In genomic region chr4:7309636-7310035, GRCh38 we compare ENCODE assay signal across 22 cellular contexts.
DNase-seq lines count a peak whose midpoint lies in the region; ATAC-seq, FAIRE-seq and TF ChIP-seq lines count a peak whose summit lies in the region.
"Had no signal": no experiment of that assay in that cellular context is flagged by ENCODE, and none has a peak within 500 bp of the region (broad histone marks: within the 10 kb centered on the region; RNA-seq: fewer than 3 reads in every experiment).

No MANE protein-coding gene starts in this region.

- H3K4me3 ChIP-seq in GM23338, result no peak overlapping the region
- no peak overlapping the region for H3K4me3 ChIP-seq in H1 (ENCODE audit: extremely low read depth in 1 of 4, insufficient read depth in 2 of 4, low read depth in 3 of 4, low read length in 4 of 4)
- H3K4me3 ChIP-seq in neural progenitor cell, result no peak overlapping the region
- H3K4me3 ChIP-seq in Karpas-422 (ENCODE audit: low read length), result no peak overlapping the region

- H3K4me3 Mint-ChIP-seq in GM23338, result no peak overlapping the region
- no peak overlapping the region for H3K4me3 Mint-ChIP-seq in neural progenitor cell
- H3K4me3 Mint-ChIP-seq: CD14-positive monocyte; CD8-positive, alpha-beta T cell; HFFc6 had no signal

- H3K4me1 Mint-ChIP-seq in GM23338 (peaks cover 23% of the 10 kb centered on the region), neural progenitor cell (peaks cover 44% of the 10 kb centered on the region)
- H3K4me1 Mint-ChIP-seq: CD14-positive monocyte had no signal

- H3K4me1 ChIP-seq in GM23338 (ENCODE audit: insufficient read depth) (peaks cover 12% of the 10 kb centered on the region), H1 (replicated peaks in 1 of 4; ENCODE audit: control insufficient read depth in 3 of 4, insufficient read depth in 4 of 4, low read length in 3 of 4) (peaks cover 0 to 6% (median 2%) of the 10 kb centered on the region in 4 experiments; a peak in 3 of 7 replicates), neural progenitor cell (peaks cover 34% of the 10 kb centered on the region), Karpas-422 (ENCODE audit: low read length) (no peaks in the 10 kb centered on the region)

- no peak overlapping the region for H3K9ac ChIP-seq in H1 (replicated peaks in 1 of 4; ENCODE audit: extremely low read depth in 1 of 4, low read depth in 3 of 4, low read length in 3 of 4)
- no peak overlapping the region for H3K9ac ChIP-seq in neural progenitor cell
- no peak overlapping the region for H3K9ac ChIP-seq in Karpas-422 (ENCODE audit: low read length)

- H3K9me3 Mint-ChIP-seq in GM23338 (no peaks in the 10 kb centered on the region; the same call in 2 of the 3 replicates), neural progenitor cell (no peaks in the 10 kb centered on the region)
- H3K9me3 Mint-ChIP-seq: CD8-positive, alpha-beta T cell; HFFc6 had no signal

- H3K23ac ChIP-seq in H1 (ENCODE audit: insufficient read length), result no peak overlapping the region

- H4K5ac ChIP-seq in H1 (ENCODE audit: insufficient read length, low read depth, low read length), result no peak overlapping the region

- CTCF ChIA-PET in H1 (lab: Charles Lee; ENCODE audit: partially characterized antibody), result interaction anchor here (0.7 to 3.4 kb wide), 8 partner anchors 19 to 207 kb away, joined by 3 to 19 read pairs (median 3); no protein-coding TSS in a partner anchor

- no peaks in the 10 kb centered on the region for H3F3A ChIP-seq in GM23338 (replicated peaks; ENCODE audit: low read depth)
- no peaks in the 10 kb centered on the region for H3F3A ChIP-seq in neural progenitor cell (ENCODE audit: low read depth)

- no peak for ATAC-seq in Right ventricle myocardium superior (ENCODE audit: poor library complexity)
- ATAC-seq in GM23338, result peak; percentile 20; the same call in 1 of the 3 replicates
- ATAC-seq: CD8-positive, alpha-beta T cell had no signal

- H2BK12ac ChIP-seq in H1 (ENCODE audit: low read depth, low read length), result 0 out of 2 replicates have a peak overlapping the region, but pooled peaks have one; percentile 27

- H3K9me2 ChIP-seq in GM23338 (ENCODE audit: insufficient read depth) (no peaks in the 10 kb centered on the region), Karpas-422 (replicated peaks; ENCODE audit: insufficient read depth, low read length) (no peaks in the 10 kb centered on the region)

- H2AK5ac ChIP-seq in H1 (ENCODE audit: low read depth, low read length), result no peak overlapping the region

- TF ChIP-seq EP300 in H1 (IDR thresholded peaks at IDR 0.05; ENCODE audit: borderline replicate concordance in 1 of 2, low read depth in 2 of 2, low read length in 2 of 2), result no peak

- H2AFZ ChIP-seq in GM23338 (no peak overlapping the region), H1 (ENCODE audit: low read length) (no peak overlapping the region), neural progenitor cell (replicated peaks) (no peak overlapping the region), Karpas-422 (ENCODE audit: low read length) (no peak overlapping the region)

- POLR2A ChIA-PET in H1 (lab: Charles Lee; ENCODE audit: partially characterized antibody), result no interaction called here

- no peaks in the 10 kb centered on the region for H3K36me3 ChIP-seq in GM23338 (ENCODE audit: insufficient read depth)
- no peaks in the 10 kb centered on the region for H3K36me3 ChIP-seq in H1 (ENCODE audit: control insufficient read depth in 2 of 4, insufficient read depth in 4 of 4, low read length in 3 of 4)
- H3K36me3 ChIP-seq in neural progenitor cell, result no peaks in the 10 kb centered on the region
- H3K36me3 ChIP-seq in Karpas-422 (ENCODE audit: insufficient read depth, low read length), result no peaks in the 10 kb centered on the region

- no peaks in the 10 kb centered on the region for H3K36me3 Mint-ChIP-seq in GM23338 (ENCODE audit: low read depth)
- H3K36me3 Mint-ChIP-seq in neural progenitor cell, result no peaks in the 10 kb centered on the region
- H3K36me3 Mint-ChIP-seq: CD14-positive monocyte; CD8-positive, alpha-beta T cell had no signal

- H4K20me1 ChIP-seq in GM23338 (replicated peaks; ENCODE audit: insufficient read depth) (no peaks in the 10 kb centered on the region), H1 (replicated peaks in 1 of 2; ENCODE audit: control insufficient read depth in 1 of 2, insufficient read depth in 2 of 2, low read length in 2 of 2) (no peaks in the 10 kb centered on the region), neural progenitor cell (ENCODE audit: low read depth) (no peaks in the 10 kb centered on the region), Karpas-422 (ENCODE audit: insufficient read depth, low read depth, low read length) (no peaks in the 10 kb centered on the region)

- no peak overlapping the region; the same call in 1 of the 2 replicates for H4K8ac ChIP-seq in H1 (ENCODE audit: extremely low read depth, insufficient read depth, low read length)

- intact Hi-C loops in Right ventricle myocardium superior (cut with DNase I), result no loop called here
- intact Hi-C loops in cardiac septum (cut with DNase I), result loop anchor here (5.0 to 10.0 kb wide), 2 partner anchors 153 to 405 kb away; no protein-coding TSS in a partner anchor

- no peak for TF ChIP-seq CTCF in GM23338 (conservative IDR thresholded peaks at IDR 0.05; ENCODE audit: low read depth in 2 of 2)
- no peak for TF ChIP-seq CTCF in H1 (IDR thresholded peaks at IDR 0.05; ENCODE audit: control extremely low read depth in 1 of 3, insufficient read depth in 1 of 3, low read depth in 1 of 3, low read length in 3 of 3)
- no peak for TF ChIP-seq CTCF in neural progenitor cell (IDR thresholded peaks at IDR 0.05)

- H3K14ac ChIP-seq in H1 (ENCODE audit: insufficient read length), result no peak overlapping the region

- peaks cover 20% of the 10 kb centered on the region for H3K27me3 Mint-ChIP-seq in GM23338 (ENCODE audit: insufficient read depth, low read depth, poor library complexity)
- peaks cover 10% of the 10 kb centered on the region for H3K27me3 Mint-ChIP-seq in neural progenitor cell (ENCODE audit: insufficient read depth, low read depth)

- H3K79me2 ChIP-seq in GM23338 (replicated peaks; ENCODE audit: insufficient read depth) (no peaks in the 10 kb centered on the region), H1 (ENCODE audit: control insufficient read depth in 1 of 2, insufficient read depth in 2 of 2, low read length in 2 of 2) (no peaks in the 10 kb centered on the region), neural progenitor cell (ENCODE audit: low read depth) (no peaks in the 10 kb centered on the region), Karpas-422 (ENCODE audit: low read length) (no peaks in the 10 kb centered on the region)

- FAIRE-seq in H1 (lab: Jason Lieb, UNC), result no peak
- FAIRE-seq: D721Med, G401.6, GM12891 had no signal

- H2BK120ac ChIP-seq in H1 (replicated peaks; ENCODE audit: low read depth, low read length), result no peak overlapping the region

- no peak overlapping the region for H2BK5ac ChIP-seq in H1 (ENCODE audit: low read depth, low read length)

- H3K27me3 ChIP-seq in GM23338 (ENCODE audit: insufficient read depth) (no peaks in the 10 kb centered on the region), H1 (replicated peaks in 1 of 4; ENCODE audit: control insufficient read depth in 3 of 4, extremely low read depth in 1 of 4, insufficient read depth in 3 of 4, low read length in 3 of 4) (no peaks in the 10 kb centered on the region; a peak in 1 of 7 replicates), neural progenitor cell (no peaks in the 10 kb centered on the region), Karpas-422 (ENCODE audit: low read length) (no peaks in the 10 kb centered on the region)

- no peak overlapping the region for H4K91ac ChIP-seq in H1 (replicated peaks; ENCODE audit: insufficient read length, low read length)

- no peak overlapping the region for H3K27ac ChIP-seq in GM23338 (ENCODE audit: low read depth)
- H3K27ac ChIP-seq in H1 (ENCODE audit: low read depth, low read length), result no peak overlapping the region
- H3K27ac ChIP-seq in neural progenitor cell, result no peak overlapping the region
- H3K27ac ChIP-seq in Karpas-422 (ENCODE audit: low read length), result no peak overlapping the region
- H3K27ac ChIP-seq: HL-60 had no signal

- peak overlapping the region; percentile 81; the same call in 1 of the 2 replicates for H2BK15ac ChIP-seq in H1 (ENCODE audit: low read length)

- DNase-seq in Right ventricle myocardium superior (peak; percentile 27), cardiac septum (ENCODE audit: low spot score) (no peak), GM23338 (ENCODE audit: low spot score) (no peak), H1 (ENCODE audit: low read depth in 1 of 2, low spot score in 2 of 2) (no peak), neural progenitor cell (ENCODE audit: low spot score) (no peak), Karpas-422 (no peak), SHP77 (lab: John Stamatoyannopoulos, UW) (no peak)
- no peak for DNase-seq in activated CD4-positive, alpha-beta T cell treated with anti-CD3 and anti-CD28 coated beads for 1 hour
- DNase-seq: ACHN; CD8-positive, alpha-beta T cell; COR-L47; DMS153; DMS79 treated with DMSO at 0.1 percent for 48 hours; EL; GOT3; HCEC 1CT; HFFc6 had no signal

- no peaks in the 10 kb centered on the region for H3K79me1 ChIP-seq in H1 (ENCODE audit: low read depth, low read length)

- H3K23me2 ChIP-seq in H1 (ENCODE audit: low read depth, low read length), result no peaks in the 10 kb centered on the region

- H3K27ac Mint-ChIP-seq in GM23338 (no peak overlapping the region), neural progenitor cell (no peak overlapping the region)
- H3K27ac Mint-ChIP-seq: CD8-positive, alpha-beta T cell; HFFc6 had no signal

- no peak overlapping the region for H2BK20ac ChIP-seq in H1 (ENCODE audit: low read length)

- 90% methylated on average over 13 of the region's 13 CpGs; no CpG with 5 or more reads in 1 of the 2 experiments for WGBS in H1 (ENCODE audit: extremely low coverage in 1 of 2, insufficient coverage in 1 of 2, insufficient read length in 1 of 2, insufficient replicate concordance in 2 of 2, low coverage in 1 of 2, low lambda C conversion rate in 2 of 2, missing lambda C conversion rate in 1 of 2), 2 experiments

- no peak overlapping the region for H3K4ac ChIP-seq in H1 (replicated peaks; ENCODE audit: insufficient read length, low read depth, low read length)

- H3K56ac ChIP-seq in H1 (replicated peaks; ENCODE audit: insufficient read length, low read depth, low read length), result no peak overlapping the region

- no peak for TF ChIP-seq POLR2A in H1 (IDR thresholded peaks at IDR 0.05; ENCODE audit: control extremely low read depth in 1 of 2, low read depth in 2 of 2, low read length in 2 of 2)

- H3K4me2 ChIP-seq in GM23338 (no peak overlapping the region), H1 (ENCODE audit: insufficient read depth in 1 of 2, low read depth in 2 of 2, low read length in 2 of 2) (no peak overlapping the region), neural progenitor cell (peak overlapping the region; percentile 18), Karpas-422 (ENCODE audit: low read depth, low read length, poor library complexity, severe bottlenecking) (no peak overlapping the region)

- no peaks in the 10 kb centered on the region for H3K9me3 ChIP-seq in H1 (ENCODE audit: insufficient read depth in 2 of 2, low read depth in 1 of 2, low read length in 1 of 2)
- H3K9me3 ChIP-seq in neural progenitor cell (ENCODE audit: low read depth), result no peaks in the 10 kb centered on the region
- H3K9me3 ChIP-seq in Karpas-422 (ENCODE audit: low read length), result no peaks in the 10 kb centered on the region

- no peak overlapping the region for H3K18ac ChIP-seq in H1 (ENCODE audit: extremely low read depth, low read length)

- no peak for TF ChIP-seq RAD21 in H1 (IDR thresholded peaks at IDR 0.05 in 1 of 2, conservative IDR thresholded peaks at IDR 0.05 in 1 of 2; ENCODE audit: low read depth in 2 of 2, low read length in 2 of 2)
